Comparison of ENCODE assay signal across 1 cellular context in genomic region chr3:129490273-129490675, GRCh38.
TF ChIP-seq lines count a peak whose summit lies in the region.

No MANE protein-coding gene starts in this region.

TF ChIP-seq in HepG2, 621 proteins besides CTCF, POLR2A, EP300 and RAD21 (continued from another document):
- no peak for TF ChIP-seq TIGD3 (CRISPR knock-in tag; IDR thresholded peaks at IDR 0.05; ENCODE audit: borderline replicate concordance)
- TF ChIP-seq ZNF292 (CRISPR knock-in tag; IDR thresholded peaks at IDR 0.05; ENCODE audit: borderline replicate concordance, low read depth): no peak
- no peak for TF ChIP-seq ZBTB14 (CRISPR knock-in tag; IDR thresholded peaks at IDR 0.05)
- no peak for TF ChIP-seq ZNF761 (CRISPR knock-in tag; conservative IDR thresholded peaks at IDR 0.05)
- TF ChIP-seq ARID4A (CRISPR knock-in tag; IDR thresholded peaks at IDR 0.05; ENCODE audit: borderline replicate concordance): peak; percentile 38; the same call in 1 of the 2 replicates
- no peak for TF ChIP-seq TCF7 (IDR thresholded peaks at IDR 0.05; ENCODE audit: low read depth)
- TF ChIP-seq EEA1 (CRISPR knock-in tag; IDR thresholded peaks at IDR 0.05; ENCODE audit: borderline replicate concordance): no peak
- TF ChIP-seq NR2F6 (IDR thresholded peaks at IDR 0.05): no peak
- TF ChIP-seq NR2F6 (CRISPR knock-in tag; IDR thresholded peaks at IDR 0.05): peak; percentile 32; the same call in 1 of the 2 replicates
- TF ChIP-seq ZHX2 (IDR thresholded peaks at IDR 0.05; ENCODE audit: low read depth): no peak
- TF ChIP-seq ZHX2 (CRISPR knock-in tag; IDR thresholded peaks at IDR 0.05; ENCODE audit: borderline replicate concordance): no peak
- TF ChIP-seq PAX8 (CRISPR knock-in tag; IDR thresholded peaks at IDR 0.05; ENCODE audit: borderline replicate concordance): no peak
- TF ChIP-seq SNAPC4 (CRISPR knock-in tag; IDR thresholded peaks at IDR 0.05): no peak
- TF ChIP-seq ZFP36 (IDR thresholded peaks at IDR 0.05; ENCODE audit: borderline replicate concordance, low read depth, low read length, partially characterized antibody): peak; percentile 49
- TF ChIP-seq PRDM4 (CRISPR knock-in tag; IDR thresholded peaks at IDR 0.05; ENCODE audit: borderline replicate concordance): no peak
